ENCODE assay signal across 16 cellular contexts in the genomic region with DNA sequence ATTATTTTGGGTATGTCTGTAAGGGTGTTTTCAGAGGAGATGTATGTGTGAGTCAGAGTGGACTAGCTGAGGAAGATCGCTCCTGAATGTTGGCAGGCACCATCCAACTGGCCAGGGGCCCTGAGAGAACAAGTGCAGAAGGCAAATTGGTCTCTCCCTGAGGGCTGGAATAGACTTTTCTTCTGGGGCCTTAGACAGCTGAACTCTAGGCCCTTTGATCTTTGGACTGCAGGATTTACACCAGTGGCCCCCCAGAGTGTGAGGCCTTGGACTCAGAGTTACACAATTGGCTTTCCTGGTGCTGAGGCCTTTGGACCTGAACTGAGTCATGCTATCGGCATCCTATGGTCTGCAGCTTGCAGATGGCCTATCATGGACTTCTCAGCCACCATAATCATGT.
A peak's percentile ranks its signal among the peaks of the same experiment; 100 is the strongest.
DNase-seq lines count a peak whose midpoint lies in the region; ATAC-seq and TF ChIP-seq lines count a peak whose summit lies in the region.
"Had no signal": no experiment of that assay in that cellular context is flagged by ENCODE, and none has a peak within 500 bp of the region (broad histone marks: within the 10 kb centered on the region; RNA-seq: fewer than 3 reads in every experiment).

No MANE protein-coding gene starts in this region.

- H3K27ac ChIP-seq in CD4-positive, alpha-beta T cell (ENCODE audit: low read depth, low read length), result no peak overlapping the region
- H3K27ac ChIP-seq: coronary artery had no signal

- no peak for TF ChIP-seq CTCF in fibroblast of mammary gland (conservative IDR thresholded peaks at IDR 0.05; ENCODE audit: control insufficient read depth, insufficient read depth, low read depth, low read length)
- no peak for TF ChIP-seq CTCF in CD4-positive, alpha-beta T cell (IDR thresholded peaks at IDR 0.05)

- DNase-seq in GM04503 (ENCODE audit: low read depth) (peak; percentile 34), RPMI7951 (ENCODE audit: low read depth) (peak; percentile 77), fibroblast of mammary gland (ENCODE audit: low read depth) (peak; percentile 87), non-pigmented ciliary epithelial cell (ENCODE audit: low read depth) (peak; percentile 18), mesenteric fat pad (ENCODE audit: low spot score) (no peak)
- no peak for DNase-seq in CD4-positive, alpha-beta T cell
- DNase-seq: activated CD4-positive, alpha-beta T cell treated with anti-CD3 and anti-CD28 coated beads, Interleukin-2, amount 10 ng/mL, durations not matched to agents 24 days and 14 days; activated effector memory CD4-positive, alpha-beta T cell treated with anti-CD3 and anti-CD28 coated beads, Interleukin-2, amount 50 U/mL, for 16 hours; C1 segment of cervical spinal cord; midbrain; NCI-H1105 treated with DMSO at 0.1 percent for 48 hours; NCI-H526 treated with DMSO at 0.1 percent for 48 hours had no signal

- H3K9me3 ChIP-seq in CD4-positive, alpha-beta T cell (ENCODE audit: control insufficient read depth, low read length), result no peaks in the 10 kb centered on the region

- H3K27ac Mint-ChIP-seq in CD4-positive, alpha-beta T cell, result no peak overlapping the region
- H3K27ac Mint-ChIP-seq: activated CD4-positive, alpha-beta T cell treated with anti-CD3 and anti-CD28 coated beads, Interleukin-2, amount 10 ng/mL, durations not matched to agents 24 days and 14 days; type B pancreatic cell had no signal

- POLR2A ChIA-PET in CD4-positive, alpha-beta T cell (lab: Charles Lee), result no interaction called here

- no peak overlapping the region for H3K4me3 ChIP-seq in fibroblast of mammary gland (ENCODE audit: control insufficient read depth, low read depth, low read length)
- H3K4me3 ChIP-seq: coronary artery had no signal

- H3K4me1 Mint-ChIP-seq in CD4-positive, alpha-beta T cell (ENCODE audit: low read depth), result no peaks in the 10 kb centered on the region
- H3K4me1 Mint-ChIP-seq: activated CD4-positive, alpha-beta T cell treated with anti-CD3 and anti-CD28 coated beads, Interleukin-2, amount 10 ng/mL, durations not matched to agents 24 days and 14 days had no signal

- no peak for ATAC-seq in HG02588 (IDR thresholded peaks at IDR 0.05; ENCODE audit: unreplicated experiment)
- no peak for ATAC-seq in CD4-positive, alpha-beta T cell (ENCODE audit: poor library complexity)
- ATAC-seq in GM19397 (IDR thresholded peaks at IDR 0.05; ENCODE audit: unreplicated experiment), result no peak

- CTCF ChIA-PET in CD4-positive, alpha-beta T cell (lab: Charles Lee), result no interaction called here

- no peaks in the 10 kb centered on the region for H3K27me3 ChIP-seq in CD4-positive, alpha-beta T cell (ENCODE audit: control insufficient read depth, insufficient read depth, low read length)

- peaks cover 5% of the 10 kb centered on the region for H3K27me3 Mint-ChIP-seq in CD4-positive, alpha-beta T cell

- H3K4me3 Mint-ChIP-seq in CD4-positive, alpha-beta T cell, result no peak overlapping the region
- H3K4me3 Mint-ChIP-seq: activated CD4-positive, alpha-beta T cell treated with anti-CD3 and anti-CD28 coated beads, Interleukin-2, amount 10 ng/mL, durations not matched to agents 24 days and 14 days; type B pancreatic cell had no signal

- no peaks in the 10 kb centered on the region for H3K9me3 Mint-ChIP-seq in CD4-positive, alpha-beta T cell
- H3K9me3 Mint-ChIP-seq: type B pancreatic cell had no signal

- no peaks in the 10 kb centered on the region for H3K36me3 Mint-ChIP-seq in CD4-positive, alpha-beta T cell (ENCODE audit: low read depth)
- H3K36me3 Mint-ChIP-seq: type B pancreatic cell had no signal

- intact Hi-C loops in CD4-positive, alpha-beta T cell (cut with DNase I, micrococcal nuclease), result no loop called here

Comparison
In these comparisons a context has a peak if more than half of its experiments do, and no peak if none do; other contexts are left out.
1. DNase-seq: peak in GM04503 (single experiment), RPMI7951 (single experiment), fibroblast of mammary gland (single experiment) and non-pigmented ciliary epithelial cell (single experiment); none in mesenteric fat pad (single experiment) and CD4-positive, alpha-beta T cell (0 of 10).